ENCODE assay signal across 8 cellular contexts in the genomic region with DNA sequence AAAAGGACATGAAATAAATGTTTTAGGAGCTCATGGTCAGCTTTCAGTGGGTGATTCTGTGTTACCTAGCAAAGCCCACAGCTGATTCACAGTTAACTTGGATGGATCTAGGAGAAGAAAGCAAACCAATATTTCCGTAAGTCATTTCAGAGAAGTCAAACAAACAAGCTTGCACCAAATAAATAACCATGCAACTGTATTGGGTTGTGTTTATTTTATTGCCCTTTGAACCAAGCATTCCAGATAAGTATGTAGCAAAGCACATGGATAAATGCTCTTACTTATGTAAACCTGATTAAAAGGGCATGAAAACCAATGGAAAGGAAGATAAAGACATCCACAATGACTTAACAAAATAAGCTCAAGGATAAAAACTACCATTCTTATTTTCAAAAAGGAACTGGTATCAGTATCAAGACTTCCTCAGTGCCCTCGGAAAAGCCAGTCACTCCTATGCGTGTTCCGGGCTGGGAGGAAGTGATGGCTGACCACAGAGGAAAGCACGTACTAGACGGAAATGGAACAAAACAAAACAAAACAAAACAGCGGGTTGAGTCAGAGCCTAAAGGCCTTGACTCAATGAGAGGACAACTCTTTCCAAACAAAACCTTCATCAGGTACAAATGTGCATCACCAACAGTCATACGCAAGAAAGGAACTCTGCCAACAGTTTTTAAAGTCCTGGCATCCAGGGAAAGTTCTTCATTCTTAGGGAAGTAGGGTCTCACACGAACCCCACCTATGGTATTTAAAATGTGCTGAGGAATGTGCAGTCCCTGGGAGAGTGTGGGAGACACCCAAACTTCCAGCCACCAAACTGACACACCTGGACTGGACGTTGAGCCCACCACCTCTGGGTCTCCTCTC.
DNase-seq lines count a peak whose midpoint lies in the region; ATAC-seq and TF ChIP-seq lines count a peak whose summit lies in the region.

No MANE protein-coding gene starts in this region.

- no peaks in the 10 kb centered on the region for H3K79me1 ChIP-seq in H9 (ENCODE audit: insufficient read depth, low read depth, low read length, poor library complexity, severe bottlenecking)

- no peak overlapping the region; the same call in 1 of the 2 replicates for H3K14ac ChIP-seq in H9 (ENCODE audit: insufficient read depth, low read length)

- no peak overlapping the region for H3T11ph ChIP-seq in H9 (ENCODE audit: low read length)

- peaks cover 13 to 18% of the 10 kb centered on the region in 2 experiments for H3K4me1 Mint-ChIP-seq in H9

- ATAC-seq in right lobe of liver (peak; percentile 74 to 83 (median 80)), GM19397 (IDR thresholded peaks at IDR 0.05; ENCODE audit: unreplicated experiment) (no peak), GM18868 (IDR thresholded peaks at IDR 0.05; ENCODE audit: unreplicated experiment) (no peak)

- no peak overlapping the region for H3K4me3 ChIP-seq in astrocyte of the cerebellum (ENCODE audit: low read depth, low read length)
- peak overlapping the region in 1 of 3 donors; percentile 1 for H3K4me3 ChIP-seq in right lobe of liver

- no peak for DNase-seq in H9
- DNase-seq in T-helper 9 cell: peak; percentile 58
- DNase-seq in astrocyte of the cerebellum (ENCODE audit: low read depth): peak; percentile 22
- DNase-seq in right lobe of liver: peak in 2 of 3 donors; percentile 57 to 64
- peak; percentile 33 to 55 for DNase-seq in stimulated activated CD8-positive, alpha-beta memory T cell treated with anti-CD3 and anti-CD28 coated beads, Interleukin-4, amount 100 ng/mL, for 4 hours (ENCODE audit: low read depth in 2 of 2, low spot score in 1 of 2)
- no peak for DNase-seq in SHP77 treated with DMSO at 0.1 percent for 48 hours (lab: John Stamatoyannopoulos, UW)

- no peak for TF ChIP-seq CTCF in H9 (conservative IDR thresholded peaks at IDR 0.05)
- TF ChIP-seq CTCF in astrocyte of the cerebellum (IDR thresholded peaks at IDR 0.05; ENCODE audit: low read depth, low read length, missing control alignments): no peak
- no peak for TF ChIP-seq CTCF in right lobe of liver (IDR thresholded peaks at IDR 0.05)

- H3K4me3 Mint-ChIP-seq in H9: no peak overlapping the region

- H2BK120ac ChIP-seq in H9 (ENCODE audit: low read depth, low read length, poor library complexity, severe bottlenecking): no peak overlapping the region

- no peak overlapping the region for H3K23ac ChIP-seq in H9 (ENCODE audit: insufficient read length, low read depth, low read length)

- no peak overlapping the region for H2AFZ ChIP-seq in H9 (ENCODE audit: low read length)

- H2AK5ac ChIP-seq in H9 (ENCODE audit: insufficient read length, low read length): no peak overlapping the region

- no peaks in the 10 kb centered on the region for H4K20me1 ChIP-seq in H9 (ENCODE audit: control insufficient read depth, insufficient read depth, insufficient read length)

- TF ChIP-seq POLR2A in right lobe of liver (IDR thresholded peaks at IDR 0.05): peak; percentile 10

- peak overlapping the region in 2 of 3 experiments; percentile 13 to 59; a peak in 2 of 7 replicates for H3K27ac Mint-ChIP-seq in H9

- H4K91ac ChIP-seq in H9 (ENCODE audit: insufficient read length, low read depth, low read length): no peak overlapping the region

- no peak overlapping the region for H2BK15ac ChIP-seq in H9 (ENCODE audit: low read depth, low read length)

- H3K36me3 Mint-ChIP-seq in H9 (ENCODE audit: insufficient read depth in 1 of 3, low read depth in 3 of 3): peaks cover 6 to 9% (median 8%) of the 10 kb centered on the region in 3 experiments; a peak in 6 of 7 replicates

- H3K4ac ChIP-seq in H9 (ENCODE audit: low read depth, low read length): no peak overlapping the region

- H3K36me3 ChIP-seq in right lobe of liver: no peaks in the 10 kb centered on the region

- H3K9ac ChIP-seq in H9 (ENCODE audit: extremely low read depth, insufficient read length, low read length): no peak overlapping the region

- no peak overlapping the region for H3K56ac ChIP-seq in H9 (ENCODE audit: insufficient read length, low read depth, low read length)

- peaks cover 4% of the 10 kb centered on the region; the same call in 1 of the 2 replicates for H3K4me1 ChIP-seq in H9 (ENCODE audit: insufficient read depth, low read length)
- peaks cover 0 to 26% (median 11%) of the 10 kb centered on the region in 4 donors for H3K4me1 ChIP-seq in right lobe of liver

- H2BK20ac ChIP-seq in H9 (ENCODE audit: low read depth, low read length, poor library complexity, severe bottlenecking): no peak overlapping the region

- H3K27ac ChIP-seq in H9 (ENCODE audit: insufficient read length, low read depth, low read length) (no peak overlapping the region), right lobe of liver (peak overlapping the region; percentile 52 to 78 (median 67))

- H3K27me3 Mint-ChIP-seq in H9 (ENCODE audit: low read depth): no peaks in the 10 kb centered on the region

- H2BK12ac ChIP-seq in H9 (ENCODE audit: insufficient read length, low read depth, low read length): no peak overlapping the region

- WGBS in H9 (ENCODE audit: extremely low coverage, insufficient read length, low lambda C conversion rate): no CpG with 5 or more reads among the region's 10 CpGs
- WGBS in right lobe of liver (ENCODE audit: insufficient coverage, low coverage, low lambda C conversion rate, missing lambda C conversion rate): 12% methylated on average over 10 of the region's 10 CpGs

- H3K4me2 ChIP-seq in H9 (ENCODE audit: insufficient read depth, insufficient read length, low read length): no peak overlapping the region

- H2BK5ac ChIP-seq in H9 (ENCODE audit: insufficient read length, low read length): no peak overlapping the region

- H3K27me3 ChIP-seq in H9 (ENCODE audit: insufficient read depth, low read length): no peaks in the 10 kb centered on the region
- no peaks in the 10 kb centered on the region for H3K27me3 ChIP-seq in right lobe of liver

- no peak overlapping the region for H4K8ac ChIP-seq in H9 (replicated peaks; ENCODE audit: insufficient read length, low read depth, low read length)

- H4K5ac ChIP-seq in H9 (ENCODE audit: insufficient read length, low read depth, low read length): no peak overlapping the region

- no peak overlapping the region for H3K18ac ChIP-seq in H9 (ENCODE audit: insufficient read length, low read depth, low read length)

- H3K23me2 ChIP-seq in H9 (ENCODE audit: insufficient read length, low read depth, low read length, poor library complexity, severe bottlenecking): no peaks in the 10 kb centered on the region

- H3K79me2 ChIP-seq in H9 (ENCODE audit: insufficient read depth, low read length): no peaks in the 10 kb centered on the region

- in situ Hi-C loops in astrocyte of the cerebellum (cut with HindIII; ENCODE audit: low sequenced_read_pairs): no loop called here

- no peaks in the 10 kb centered on the region for H3K9me3 ChIP-seq in H9 (ENCODE audit: control insufficient read depth, low read depth, low read length)
- H3K9me3 ChIP-seq in right lobe of liver: no peaks in the 10 kb centered on the region

- intact Hi-C loops in right lobe of liver (cut with DNase I): no loop called here

- H3K9me3 Mint-ChIP-seq in H9: peaks cover 7 to 9% of the 10 kb centered on the region in 2 experiments; a peak in 3 of 5 replicates

Comparison
In these comparisons a context has a peak if more than half of its experiments do, and no peak if none do; other contexts are left out.
1. DNase-seq: peak in T-helper 9 cell (single experiment), astrocyte of the cerebellum (single experiment), right lobe of liver (2 of 3) and stimulated activated CD8-positive, alpha-beta memory T cell treated with anti-CD3 and anti-CD28 coated beads, Interleukin-4, amount 100 ng/mL, for 4 hours (2 of 2); none in H9 (single experiment) and SHP77 treated with DMSO at 0.1 percent for 48 hours (single experiment).
2. ATAC-seq: peak in right lobe of liver (4 of 4); none in GM19397 (single experiment) and GM18868 (single experiment).